10 cellular contexts compared by ENCODE assay signal in the genomic region with DNA sequence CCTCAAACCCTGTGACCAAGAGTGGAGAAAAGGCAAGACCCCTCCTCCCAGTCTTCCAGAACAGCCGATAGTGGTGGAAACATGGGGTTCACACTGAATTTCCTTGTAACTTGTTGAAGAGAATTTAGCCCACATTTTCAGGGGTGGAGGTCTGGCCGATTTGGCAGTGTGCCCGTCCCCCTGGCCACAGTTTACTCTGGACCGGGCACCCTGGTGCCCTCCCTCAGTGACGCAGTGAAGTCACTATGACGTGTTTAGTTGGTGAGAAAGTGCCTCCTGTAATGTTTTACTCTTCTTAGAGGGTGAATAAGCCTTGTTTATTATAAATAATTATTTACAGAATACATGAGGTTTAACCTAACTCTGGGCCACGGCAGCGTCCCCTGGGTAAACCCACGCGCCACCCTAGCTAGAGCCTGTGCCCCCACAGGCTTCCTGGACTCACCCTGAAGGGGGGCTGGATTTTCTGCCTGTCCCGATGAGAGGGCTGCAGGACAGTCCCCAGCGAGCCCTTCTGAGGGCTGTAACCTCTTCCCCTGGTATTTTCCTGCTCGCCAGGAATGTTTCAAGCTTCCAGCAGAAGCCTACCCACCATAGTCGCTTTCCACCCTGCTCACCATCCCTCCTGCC.
A peak's percentile ranks its signal among the peaks of the same experiment; 100 is the strongest.
DNase-seq lines count a peak whose midpoint lies in the region; ATAC-seq and TF ChIP-seq lines count a peak whose summit lies in the region.
"Had no signal": no experiment of that assay in that cellular context is flagged by ENCODE, and none has a peak within 500 bp of the region (broad histone marks: within the 10 kb centered on the region; RNA-seq: fewer than 3 reads in every experiment).

No MANE protein-coding gene starts in this region.

- H4K5ac ChIP-seq in IMR-90 (ENCODE audit: low read depth, low read length), result no peak overlapping the region

- H3K9ac ChIP-seq in IMR-90 (ENCODE audit: low read depth, low read length) (no peak overlapping the region), neural progenitor cell (no peak overlapping the region)

- no peak overlapping the region for H3K4me2 ChIP-seq in IMR-90 (ENCODE audit: low read depth, low read length)
- H3K4me2 ChIP-seq in neural progenitor cell, result no peak overlapping the region

- in situ Hi-C loops in IMR-90 (cut with MboI; ENCODE audit: low sequenced_read_pairs), result no loop called here

- H3K9me1 ChIP-seq in IMR-90 (ENCODE audit: insufficient read depth, low read length), result peaks cover 52% of the 10 kb centered on the region

- BruUV-seq in IMR-90 (replicated peaks; lab: Mats Ljungman, UMichigan), result no TSS peak

- H3K79me2 ChIP-seq in neural progenitor cell (ENCODE audit: low read depth), result peaks cover 100% of the 10 kb centered on the region

- peak overlapping the region; percentile 57 for H2AK9ac ChIP-seq in IMR-90 (replicated peaks; ENCODE audit: low read depth, low read length, poor library complexity)

- H3K27ac ChIP-seq in CD4-positive, alpha-beta T cell (ENCODE audit: low read depth, low read length), result peak overlapping the region; percentile 90
- H3K27ac ChIP-seq in IMR-90 (ENCODE audit: insufficient read depth, low read length), result no peak overlapping the region
- no peak overlapping the region for H3K27ac ChIP-seq in neural progenitor cell
- H3K27ac ChIP-seq in tibial artery, result no peak overlapping the region

- H3K9me3 ChIP-seq in CD4-positive, alpha-beta T cell (ENCODE audit: control insufficient read depth, low read length), result no peaks in the 10 kb centered on the region
- no peaks in the 10 kb centered on the region for H3K9me3 ChIP-seq in IMR-90 (ENCODE audit: control insufficient read depth, insufficient read depth, low read length)
- H3K9me3 ChIP-seq in neural progenitor cell (ENCODE audit: low read depth), result no peaks in the 10 kb centered on the region
- no peaks in the 10 kb centered on the region for H3K9me3 ChIP-seq in tibial artery
- H3K9me3 ChIP-seq: breast epithelium had no signal

- peak overlapping the region; percentile 98 for H3K4me3 Mint-ChIP-seq in CD4-positive, alpha-beta T cell
- no peak overlapping the region for H3K4me3 Mint-ChIP-seq in brain
- H3K4me3 Mint-ChIP-seq in neural progenitor cell, result no peak overlapping the region

- dilution Hi-C loops in IMR-90 (cut with HindIII; ENCODE audit: low sequenced_read_pairs, unreplicated experiment), result no loop called here

- peaks cover 76% of the 10 kb centered on the region for H3K4me1 Mint-ChIP-seq in CD4-positive, alpha-beta T cell (ENCODE audit: low read depth)
- H3K4me1 Mint-ChIP-seq in brain (peaks cover 73% of the 10 kb centered on the region), neural progenitor cell (peaks cover 61% of the 10 kb centered on the region)

- H3K56ac ChIP-seq in IMR-90 (ENCODE audit: extremely low read depth, insufficient read depth, low read length), result no peak overlapping the region

- H3K4me3 ChIP-seq in IMR-90 (ENCODE audit: insufficient read depth, low read depth, low read length) (no peak overlapping the region), neural progenitor cell (no peak overlapping the region), tibial artery (no peak overlapping the region)
- H3K4me3 ChIP-seq: breast epithelium had no signal

- DNase-seq in CD4-positive, alpha-beta T cell, result no peak
- no peak for DNase-seq in IMR-90
- DNase-seq in neural progenitor cell (ENCODE audit: low spot score), result no peak
- no peak for DNase-seq in tibial artery
- no peak for DNase-seq in SW 1271 (lab: John Stamatoyannopoulos, UW)
- DNase-seq in central memory CD4-positive, alpha-beta T cell, result no peak
- DNase-seq: NCI-H2107 had no signal

- H3K4ac ChIP-seq in IMR-90 (ENCODE audit: low read depth, low read length), result no peak overlapping the region; the same call in 1 of the 2 replicates

- no peak for TF ChIP-seq CTCF in CD4-positive, alpha-beta T cell (IDR thresholded peaks at IDR 0.05)
- no peak for TF ChIP-seq CTCF in IMR-90 (conservative IDR thresholded peaks at IDR 0.05; ENCODE audit: low read depth, low read length)
- TF ChIP-seq CTCF in brain (conservative IDR thresholded peaks at IDR 0.05), result no peak
- TF ChIP-seq CTCF in neural progenitor cell (IDR thresholded peaks at IDR 0.05), result no peak
- TF ChIP-seq CTCF in tibial artery (IDR thresholded peaks at IDR 0.05), result no peak

- H3K79me1 ChIP-seq in IMR-90 (ENCODE audit: low read depth in 1 of 2, low read length in 2 of 2), result peaks cover 34 to 95% of the 10 kb centered on the region in 2 experiments

- no peaks in the 10 kb centered on the region for H3K9me3 Mint-ChIP-seq in CD4-positive, alpha-beta T cell
- peaks cover 0 to 2% (median 0%) of the 10 kb centered on the region in 5 experiments for H3K9me3 Mint-ChIP-seq in brain
- H3K9me3 Mint-ChIP-seq in neural progenitor cell, result no peaks in the 10 kb centered on the region

- intact Hi-C loops in CD4-positive, alpha-beta T cell (cut with DNase I, micrococcal nuclease), result loop anchor here (1.0 to 5.0 kb wide), 5 partner anchors 8 to 675 kb away; a partner anchor contains a TSS
- intact Hi-C loops in IMR-90 (cut with micrococcal nuclease) (no loop called here), tibial artery (cut with DNase I; ENCODE audit: low total_unique reads) (no loop called here)

- H3F3A ChIP-seq in neural progenitor cell (ENCODE audit: low read depth), result peaks cover 18% of the 10 kb centered on the region

- H4K8ac ChIP-seq in IMR-90 (ENCODE audit: low read depth in 2 of 2, low read length in 2 of 2), result no peak overlapping the region

- no peak for TF ChIP-seq RAD21 in IMR-90 (IDR thresholded peaks at IDR 0.05; ENCODE audit: low read length)

- no peak overlapping the region; the same call in 1 of the 2 replicates for H3K14ac ChIP-seq in IMR-90 (replicated peaks; ENCODE audit: low read depth, low read length)

- ATAC-seq in CD4-positive, alpha-beta T cell (ENCODE audit: poor library complexity), result no peak
- no peak for ATAC-seq in IMR-90 (ENCODE audit: low read depth)
- no peak for ATAC-seq in GM18520 (IDR thresholded peaks at IDR 0.05; ENCODE audit: unreplicated experiment)

- H3K4me1 ChIP-seq in IMR-90 (ENCODE audit: control insufficient read depth, insufficient read depth, low read length), result peaks cover 59% of the 10 kb centered on the region
- peaks cover 55% of the 10 kb centered on the region for H3K4me1 ChIP-seq in neural progenitor cell
- peaks cover 0 to 69% (median 12%) of the 10 kb centered on the region in 4 donors for H3K4me1 ChIP-seq in tibial artery

- H3K18ac ChIP-seq in IMR-90 (ENCODE audit: low read depth, low read length), result no peak overlapping the region

- peak overlapping the region; percentile 93 for H3K27ac Mint-ChIP-seq in CD4-positive, alpha-beta T cell
- peak overlapping the region in 4 of 5 experiments; percentile 67 to 73 (median 69) for H3K27ac Mint-ChIP-seq in brain
- peak overlapping the region; percentile 50 for H3K27ac Mint-ChIP-seq in neural progenitor cell

- no peaks in the 10 kb centered on the region for H3K27me3 Mint-ChIP-seq in CD4-positive, alpha-beta T cell
- no peaks in the 10 kb centered on the region for H3K27me3 Mint-ChIP-seq in brain
- peaks cover 4% of the 10 kb centered on the region for H3K27me3 Mint-ChIP-seq in neural progenitor cell (ENCODE audit: insufficient read depth, low read depth)

- no peak overlapping the region for H2BK20ac ChIP-seq in IMR-90 (ENCODE audit: low read depth, low read length)

- H3K23ac ChIP-seq in IMR-90 (ENCODE audit: low read depth, low read length), result no peak overlapping the region

- peaks cover 73% of the 10 kb centered on the region for H3K36me3 Mint-ChIP-seq in CD4-positive, alpha-beta T cell (ENCODE audit: low read depth)
- H3K36me3 Mint-ChIP-seq in brain (peaks cover 4% of the 10 kb centered on the region), neural progenitor cell (peaks cover 8% of the 10 kb centered on the region)

- CTCF ChIA-PET in CD4-positive, alpha-beta T cell (lab: Charles Lee), result interaction anchor here (1.1 to 2.8 kb wide), 4 partner anchors 14 to 27 kb away, joined by 5 to 15 read pairs (median 6); no protein-coding TSS in a partner anchor
- CTCF ChIA-PET in IMR-90 (lab: Yijun Ruan, JAX), result no interaction called here

- H4K20me1 ChIP-seq in IMR-90 (ENCODE audit: insufficient read depth, low read length), result peaks cover 99% of the 10 kb centered on the region
- peaks cover 98% of the 10 kb centered on the region for H4K20me1 ChIP-seq in neural progenitor cell (ENCODE audit: low read depth)

- no peak overlapping the region for H2BK15ac ChIP-seq in IMR-90 (ENCODE audit: low read depth, low read length)

- H2BK120ac ChIP-seq in IMR-90 (ENCODE audit: low read depth, low read length), result no peak overlapping the region

- no peak overlapping the region for H2AK5ac ChIP-seq in IMR-90 (ENCODE audit: low read depth, low read length)

- POLR2A ChIA-PET in CD4-positive, alpha-beta T cell (lab: Charles Lee), result interaction anchor here (0.8 to 11.9 kb wide), 11 partner anchors 8 to 501 kb away, joined by 3 to 681 read pairs (median 9); a partner anchor contains a TSS
- POLR2A ChIA-PET in IMR-90 (lab: Charles Lee; ENCODE audit: unreplicated experiment), result no interaction called here

- no peak overlapping the region for H4K91ac ChIP-seq in IMR-90 (ENCODE audit: insufficient read depth, low read depth, low read length)

- TF ChIP-seq POLR2A in IMR-90 (IDR thresholded peaks at IDR 0.05; ENCODE audit: low read depth, low read length), result no peak

- peaks cover 12% of the 10 kb centered on the region for H3K36me3 ChIP-seq in IMR-90 (ENCODE audit: control insufficient read depth, insufficient read depth, low read length)
- H3K36me3 ChIP-seq in neural progenitor cell, result no peaks in the 10 kb centered on the region
- no peaks in the 10 kb centered on the region for H3K36me3 ChIP-seq in tibial artery
- H3K36me3 ChIP-seq: breast epithelium had no signal

- WGBS in IMR-90 (ENCODE audit: extremely low coverage in 2 of 2, insufficient read length in 1 of 2), 2 experiments, result 100% methylated on average over 1 of the region's 14 CpGs; no CpG with 5 or more reads in 1 of the 2 experiments

- H2AFZ ChIP-seq in IMR-90 (replicated peaks; ENCODE audit: low read length, poor library complexity) (no peak overlapping the region), neural progenitor cell (replicated peaks) (no peak overlapping the region)

- no peaks in the 10 kb centered on the region for H3K27me3 ChIP-seq in CD4-positive, alpha-beta T cell (ENCODE audit: control insufficient read depth, insufficient read depth, low read length)
- H3K27me3 ChIP-seq in IMR-90 (ENCODE audit: control insufficient read depth, insufficient read depth, low read length) (no peaks in the 10 kb centered on the region), neural progenitor cell (no peaks in the 10 kb centered on the region), tibial artery (no peaks in the 10 kb centered on the region)
- H3K27me3 ChIP-seq: breast epithelium had no signal

- H2BK5ac ChIP-seq in IMR-90 (ENCODE audit: low read depth, low read length, poor library complexity, severe bottlenecking), result no peak overlapping the region

TF ChIP-seq in IMR-90, 13 proteins besides CTCF, POLR2A, EP300 and RAD21:
- no peak for TF ChIP-seq MAFK (IDR thresholded peaks at IDR 0.05; ENCODE audit: low read depth, low read length)
- TF ChIP-seq NFE2L2 (IDR thresholded peaks at IDR 0.05; ENCODE audit: low read depth, low read length), result no peak
- no peak for TF ChIP-seq RFX5 (IDR thresholded peaks at IDR 0.05; ENCODE audit: low read depth, low read length)
- TF ChIP-seq MAZ (IDR thresholded peaks at IDR 0.05; ENCODE audit: borderline replicate concordance, low read depth, low read length), result no peak

Comparison
In these comparisons a context has a peak if more than half of its experiments do, and no peak if none do; other contexts are left out.
1. intact Hi-C loops: an anchor here in CD4-positive, alpha-beta T cell (1.0 to 5.0 kb wide); none called in IMR-90 and tibial artery.